Comparison of ENCODE assay signal across 24 cellular contexts in the genomic region with DNA sequence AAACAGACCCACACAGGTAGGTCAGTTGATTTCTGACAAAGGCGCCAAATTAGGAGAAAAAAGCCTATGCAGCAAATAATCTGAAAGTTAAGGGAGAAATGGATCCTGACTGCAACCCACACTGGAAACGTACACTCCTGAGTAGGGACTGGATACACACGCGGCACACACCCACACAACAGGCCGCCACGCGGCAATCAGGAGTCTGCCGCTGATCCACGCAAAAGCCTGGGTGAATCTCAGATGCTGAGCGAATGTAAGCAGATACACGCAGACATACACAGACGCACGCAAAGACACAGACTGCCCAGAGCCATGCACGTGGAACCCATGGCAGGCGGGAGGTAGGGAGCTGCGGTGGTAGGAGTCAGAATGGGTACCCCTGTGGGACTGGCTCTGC. TPM values are rescaled to one million over a fixed set of nuclear protein-coding genes. Genes with fewer than 3 reads are reported as not detected.
DNase-seq lines count a peak whose midpoint lies in the region; ATAC-seq, FAIRE-seq and TF ChIP-seq lines count a peak whose summit lies in the region.
"Had no signal": no experiment of that assay in that cellular context is flagged by ENCODE, and none has a peak within 500 bp of the region (broad histone marks: within the 10 kb centered on the region; RNA-seq: fewer than 3 reads in every experiment).

No MANE protein-coding gene starts in this region.

- DNase-seq in right cardiac atrium, result peak; percentile 4 to 30 (median 23)
- DNase-seq in right atrium auricular region (ENCODE audit: low spot score), result no peak
- DNase-seq in bronchial epithelial cell (ENCODE audit: low read depth), result no peak
- DNase-seq in omental fat pad (ENCODE audit: low spot score), result no peak
- no peak for DNase-seq in Caco-2
- no peak for DNase-seq in prostate gland (ENCODE audit: low spot score)
- DNase-seq: 8988T, ACHN, AML-193, C1 segment of cervical spinal cord, COR-L47, DMS153, DMS79, EL, GDM1, GOT3, HFFc6 had no signal

- no peak overlapping the region for H3K4me3 ChIP-seq in right cardiac atrium (ENCODE audit: low read length)
- no peak overlapping the region for H3K4me3 ChIP-seq in right atrium auricular region
- H3K4me3 ChIP-seq in bronchial epithelial cell (ENCODE audit: low read depth, low read length), result no peak overlapping the region
- H3K4me3 ChIP-seq in Caco-2 (ENCODE audit: low read depth, low read length), result no peak overlapping the region
- no peak overlapping the region for H3K4me3 ChIP-seq in prostate gland
- H3K4me3 ChIP-seq: A549, HAP-1 had no signal

- no TSS peak for BruUV-seq in Caco-2 (replicated peaks; lab: Mats Ljungman, UMichigan)

- H3K4me1 ChIP-seq in right cardiac atrium (ENCODE audit: control insufficient read depth, insufficient read depth, low read length) (no peaks in the 10 kb centered on the region), right atrium auricular region (no peaks in the 10 kb centered on the region), Caco-2 (no peaks in the 10 kb centered on the region), prostate gland (replicated peaks) (no peaks in the 10 kb centered on the region)
- H3K4me1 ChIP-seq: A549, HAP-1 had no signal

- POLR2A ChIA-PET in Caco-2 (lab: Charles Lee), result no interaction called here

- intact Hi-C loops in right cardiac atrium (cut with DNase I), result no loop called here
- intact Hi-C loops in Caco-2 (cut with micrococcal nuclease; ENCODE audit: unreplicated experiment), result no loop called here
- intact Hi-C loops in prostate gland (cut with DNase I), result no loop called here

- no peak overlapping the region for H3K27ac Mint-ChIP-seq in Caco-2 (ENCODE audit: unreplicated experiment)
- H3K27ac Mint-ChIP-seq: HFFc6 had no signal

- H3K9me3 ChIP-seq in right cardiac atrium (ENCODE audit: control insufficient read depth, low read length) (no peaks in the 10 kb centered on the region), right atrium auricular region (no peaks in the 10 kb centered on the region), Caco-2 (no peaks in the 10 kb centered on the region), prostate gland (no peaks in the 10 kb centered on the region)
- H3K9me3 ChIP-seq: A549, HAP-1 had no signal

- peaks cover 81% of the 10 kb centered on the region for H3K36me3 Mint-ChIP-seq in Caco-2 (ENCODE audit: insufficient read depth, unreplicated experiment)

- H3K27ac ChIP-seq in right cardiac atrium (ENCODE audit: low read length) (no peak overlapping the region), right atrium auricular region (no peak overlapping the region), prostate gland (no peak overlapping the region)
- H3K27ac ChIP-seq: A549 had no signal

- no peak for ATAC-seq in right cardiac atrium
- peak; percentile 5 for ATAC-seq in omental fat pad (ENCODE audit: low FRiP score)
- ATAC-seq: A549 had no signal

- FAIRE-seq in bronchial epithelial cell (lab: Jason Lieb, UNC), result peak; percentile 40
- FAIRE-seq: A549, GM12891, GM18507, H54 had no signal

- no peaks in the 10 kb centered on the region for H3K4me1 Mint-ChIP-seq in Caco-2 (ENCODE audit: low read depth, unreplicated experiment)

- H3K36me3 ChIP-seq in right atrium auricular region (peaks cover 91% of the 10 kb centered on the region), bronchial epithelial cell (ENCODE audit: control insufficient read depth, insufficient read depth, low read length) (peaks cover 36% of the 10 kb centered on the region), Caco-2 (ENCODE audit: control insufficient read depth, insufficient read depth, low read length) (peaks cover 1% of the 10 kb centered on the region), prostate gland (peaks cover 0 to 9% of the 10 kb centered on the region in 2 donors)

- H3K27me3 ChIP-seq in right cardiac atrium (ENCODE audit: control insufficient read depth, insufficient read depth) (no peaks in the 10 kb centered on the region), right atrium auricular region (no peaks in the 10 kb centered on the region), bronchial epithelial cell (ENCODE audit: control insufficient read depth, insufficient read depth, low read length) (no peaks in the 10 kb centered on the region), Caco-2 (replicated peaks; ENCODE audit: control insufficient read depth, insufficient read depth, low read length) (no peaks in the 10 kb centered on the region), prostate gland (replicated peaks; ENCODE audit: insufficient read depth) (no peaks in the 10 kb centered on the region)

- 94% methylated on average over 16 of the region's 16 CpGs for WGBS in right cardiac atrium
- 88% methylated on average over 16 of the region's 16 CpGs for WGBS in prostate gland

- H3K27me3 Mint-ChIP-seq in Caco-2 (ENCODE audit: insufficient read depth, unreplicated experiment), result no peaks in the 10 kb centered on the region
- H3K27me3 Mint-ChIP-seq: CD4-positive, alpha-beta memory T cell had no signal

- TF ChIP-seq CTCF in right atrium auricular region (IDR thresholded peaks at IDR 0.05) (no peak), bronchial epithelial cell (IDR thresholded peaks at IDR 0.05; ENCODE audit: insufficient read depth, low read length, severe bottlenecking) (no peak), omental fat pad (IDR thresholded peaks at IDR 0.05) (no peak), Caco-2 (IDR thresholded peaks at IDR 0.05; ENCODE audit: insufficient read depth in 1 of 2, low read depth in 1 of 2, low read length in 1 of 2, severe bottlenecking in 1 of 2, unreplicated experiment in 1 of 2) (no peak), prostate gland (IDR thresholded peaks at IDR 0.05) (no peak)

- no peaks in the 10 kb centered on the region for H3K9me3 Mint-ChIP-seq in Caco-2 (ENCODE audit: unreplicated experiment)
- H3K9me3 Mint-ChIP-seq: HFFc6 had no signal

- CTCF ChIA-PET in Caco-2 (lab: Charles Lee), result no interaction called here

- TF ChIP-seq POLR2A in prostate gland (IDR thresholded peaks at IDR 0.05), result no peak

- H3K4me3 Mint-ChIP-seq in Caco-2 (ENCODE audit: unreplicated experiment), result no peak overlapping the region
- H3K4me3 Mint-ChIP-seq: CD4-positive, alpha-beta memory T cell; HFFc6 had no signal

RNA-seq across cellular contexts. Expression of a gene that starts 21.7 kb away (rescaled TPM):
- total RNA-seq in right cardiac atrium, result 100 to 1,000 TPM; 297 to 325 (median 309) TPM
- 207 TPM for polyA plus RNA-seq in right cardiac atrium
- 100 to 1,000 TPM; 256 to 321 TPM for total RNA-seq in right atrium auricular region
- 53.7 and 106 TPM in 2 replicates for total RNA-seq in bronchial epithelial cell
- 100 to 1,000 TPM; 119 to 141 (median 127) TPM for total RNA-seq in omental fat pad
- total RNA-seq in Caco-2 (2022), result 211 and 224 TPM in 2 replicates
- total RNA-seq in prostate gland, result 100 to 1,000 TPM; 175 to 270 TPM

RNA-seq across cellular contexts. Expression of a gene that starts 47.4 kb away (rescaled TPM):
- total RNA-seq in right cardiac atrium, result 10 to 100 TPM; 28.9 to 40.0 (median 34.5) TPM
- polyA plus RNA-seq in right cardiac atrium, result 36.3 TPM
- total RNA-seq in right atrium auricular region, result 10 to 100 TPM; 31.0 to 68.9 TPM
- 1.0 and 4.2 TPM in 2 replicates for total RNA-seq in bronchial epithelial cell
- not detected for total RNA-seq in omental fat pad
- 0.29 TPM in 1 of 2 replicates, not detected in the other for total RNA-seq in Caco-2 (2022)
- 10 to 100 TPM in 1 of 2 donors, 1 to 10 TPM in 1; 8.2 to 16.4 TPM for total RNA-seq in prostate gland
- total RNA-seq: CD4-positive, alpha-beta memory T cell; HFFc6 had no signal
- polyA plus RNA-seq: BJ had no signal

Comparison
In these comparisons a context has a peak if more than half of its experiments do, and no peak if none do; other contexts are left out.
1. DNase-seq: peak in right cardiac atrium (3 of 3); none in right atrium auricular region (single experiment), bronchial epithelial cell (single experiment), omental fat pad (single experiment), Caco-2 (0 of 2) and prostate gland (single experiment).